Comparison of ENCODE assay signal across 26 cellular contexts in the genomic region with DNA sequence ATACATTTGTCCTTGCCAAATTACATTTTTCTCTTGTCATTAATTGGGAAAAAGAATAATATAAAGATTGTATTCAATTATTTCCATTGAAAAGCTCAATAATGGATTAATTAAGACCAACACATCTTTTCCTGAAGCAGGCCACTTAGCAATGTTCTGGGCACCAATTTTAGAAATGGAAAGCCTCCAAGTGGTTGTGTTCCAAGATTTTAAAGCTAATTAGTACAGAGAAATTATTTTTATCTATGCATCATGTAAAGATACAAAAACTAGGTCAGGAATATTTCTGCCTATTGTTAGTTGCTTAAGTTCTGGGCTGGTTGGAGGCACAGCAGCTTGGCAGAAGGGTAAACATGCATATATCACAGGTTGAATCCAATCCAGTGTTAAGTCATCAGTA.
"Had no signal": no experiment of that assay in that cellular context is flagged by ENCODE, and none has a peak within 500 bp of the region (broad histone marks: within the 10 kb centered on the region; RNA-seq: fewer than 3 reads in every experiment).

No MANE protein-coding gene starts in this region.

- DNase-seq: islet precursor cell; left ventricle myocardium inferior; lower lobe of right lung; mammary epithelial cell; mesenchymal stem cell; naive thymus-derived CD8-positive, alpha-beta T cell; nucleus accumbens; pancreas; posterior cingulate gyrus; retina; right cardiac atrium; stimulated activated CD4-positive, alpha-beta T cell treated with anti-CD3 and anti-CD28 coated beads, Interleukin-12 subunit alpha, Interleukin-12 subunit beta, amount 100 ng/mL, for 4 hours; stimulated activated CD4-positive, alpha-beta T cell treated with anti-CD3 and anti-CD28 coated beads, Interleukin-15, amount 100 ng/mL, for 24 hours; stimulated activated CD4-positive, alpha-beta T cell treated with anti-CD3 and anti-CD28 coated beads, Interleukin-2, amount 100 ng/mL, for 24 hours; stimulated activated CD4-positive, alpha-beta T cell treated with anti-CD3 and anti-CD28 coated beads, Interleukin-4, amount 100 ng/mL, for 1 hour; stimulated activated naive B cell treated with anti-CD40 and anti-IgM and Interleukin-4, amounts not matched to agents 10 μg/mL and 1 μg/mL and 100 μg/mL, for 72 hours; stimulated activated naive CD8-positive, alpha-beta T cell treated with anti-CD3 and anti-CD28 coated beads, Interleukin-15, Interleukin-2, amounts not matched to agents 100 U/mL and 50 U/mL, for 24 hours; stomach; testis; thyroid gland; transverse colon; upper lobe of left lung had no signal

- ATAC-seq: lower lobe of right lung; naive thymus-derived CD8-positive, alpha-beta T cell; pancreas; right cardiac atrium; sciatic nerve; stimulated activated naive B cell treated with anti-CD40 and anti-IgM and Interleukin-4, amounts not matched to agents 10 μg/mL and 1 μg/mL and 100 μg/mL, for 72 hours; stimulated activated naive CD8-positive, alpha-beta T cell treated with anti-CD3 and anti-CD28 coated beads, Interleukin-15, Interleukin-2, amounts not matched to agents 100 U/mL and 50 U/mL, for 24 hours had no signal

- H3K4me3 ChIP-seq: left ventricle myocardium inferior, lower lobe of right lung, pancreas, prostate gland, skin epidermis, stomach, testis, thyroid gland, transverse colon, upper lobe of left lung, vagina had no signal
